In the genomic region with DNA sequence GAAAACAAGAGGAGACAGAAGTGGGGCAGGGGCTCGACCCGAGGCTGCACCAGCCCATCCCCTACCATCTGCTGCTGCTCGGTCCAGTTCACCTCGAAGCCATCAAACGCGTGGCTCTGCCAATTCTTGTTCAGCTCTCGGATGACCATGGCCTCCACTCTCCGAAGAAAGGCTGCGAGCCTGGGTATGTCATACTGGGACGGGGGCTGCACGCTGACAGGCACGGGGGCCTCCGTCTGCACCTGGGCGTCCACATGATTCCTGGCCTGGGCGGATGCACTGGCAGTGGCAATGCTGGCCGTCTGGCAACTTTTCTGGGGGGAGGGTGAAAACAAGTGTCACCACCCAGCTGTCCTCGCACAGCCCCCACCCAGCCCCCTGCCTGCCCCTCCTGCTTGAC, we compare ENCODE assay signal across 1 cellular context.
A peak's percentile ranks its signal among the peaks of the same experiment; 100 is the strongest.
TF ChIP-seq lines count a peak whose summit lies in the region.

No MANE protein-coding gene starts in this region.

TF ChIP-seq in K562, 482 proteins besides CTCF, POLR2A, EP300 and RAD21:
- TF ChIP-seq POLR2G (IDR thresholded peaks at IDR 0.05; ENCODE audit: low read depth, low read length), result peak; percentile 37; the same call in 1 of the 2 replicates
- no peak for TF ChIP-seq SIX5 (IDR thresholded peaks at IDR 0.05; ENCODE audit: borderline replicate concordance in 1 of 2, insufficient read depth in 1 of 2, low read depth in 1 of 2, low read length in 2 of 2)
